Comparison of ENCODE assay signal across 13 cellular contexts in the genomic region with DNA sequence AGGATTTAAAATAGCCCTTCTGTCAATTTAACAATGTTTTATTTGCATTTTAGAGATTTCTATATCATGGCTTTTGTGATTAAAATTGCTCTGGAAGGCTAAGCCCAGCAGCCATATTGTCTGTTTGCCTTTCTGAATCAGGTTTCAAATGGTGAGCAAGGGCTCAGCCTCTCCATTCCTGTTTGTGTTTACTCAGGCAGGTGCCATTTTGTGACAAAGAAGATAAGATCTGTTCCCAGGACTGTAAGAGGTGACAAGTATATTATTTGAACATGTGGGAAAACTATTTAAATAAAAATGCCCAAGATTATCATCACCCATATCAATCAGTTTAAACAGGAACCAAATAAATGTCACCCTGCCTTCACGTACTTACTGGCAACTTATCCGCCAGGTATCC.
"Had no signal": no experiment of that assay in that cellular context is flagged by ENCODE, and none has a peak within 500 bp of the region (broad histone marks: within the 10 kb centered on the region; RNA-seq: fewer than 3 reads in every experiment).

No MANE protein-coding gene starts in this region.

- H3K9me3 ChIP-seq: thoracic aorta had no signal

- H3K27me3 ChIP-seq: brain microvascular endothelial cell had no signal

- H3K4me3 ChIP-seq: thoracic aorta had no signal

- H3K27ac ChIP-seq: brain microvascular endothelial cell, thoracic aorta had no signal

- DNase-seq: activated CD4-positive, alpha-beta T cell treated with anti-CD3 and anti-CD28 coated beads, Interleukin-2, amount 50 U/mL, for 48 hours; activated CD4-positive, CD25-positive, alpha-beta regulatory T cell treated with anti-CD3 and anti-CD28 coated beads, Interleukin-2, amount 50 U/mL, for 72 hours; activated CD8-positive, alpha-beta memory T cell treated with anti-CD3 and anti-CD28 coated beads, Interleukin-2, amount 10 ng/mL, durations not matched to agents 7 days and 5 days; activated effector memory CD4-positive, alpha-beta T cell treated with Interleukin-2 at 50 U/mL for 16 hours; activated T-cell treated with anti-CD3 and anti-CD28 coated beads, Interleukin-2, amount 50 U/mL, for 24 hours; amniotic stem cell; brain microvascular endothelial cell; cerebellar nuclear complex; hippocampal formation; stimulated activated CD4-positive, alpha-beta T cell treated with anti-CD3 and anti-CD28 coated beads, Interleukin-12 subunit alpha, Interleukin-12 subunit beta, amount 100 ng/mL, for 4 hours; stimulated activated CD8-positive, alpha-beta memory T cell treated with anti-CD3 and anti-CD28 coated beads, Interleukin-4, amount 100 ng/mL, for 48 hours; stimulated activated naive CD8-positive, alpha-beta T cell treated with anti-CD3 and anti-CD28 coated beads, Interleukin-15, Interleukin-2, amounts not matched to agents 100 U/mL and 50 U/mL, for 24 hours had no signal

- H3K36me3 ChIP-seq: brain microvascular endothelial cell, thoracic aorta had no signal
